In the genomic region with DNA sequence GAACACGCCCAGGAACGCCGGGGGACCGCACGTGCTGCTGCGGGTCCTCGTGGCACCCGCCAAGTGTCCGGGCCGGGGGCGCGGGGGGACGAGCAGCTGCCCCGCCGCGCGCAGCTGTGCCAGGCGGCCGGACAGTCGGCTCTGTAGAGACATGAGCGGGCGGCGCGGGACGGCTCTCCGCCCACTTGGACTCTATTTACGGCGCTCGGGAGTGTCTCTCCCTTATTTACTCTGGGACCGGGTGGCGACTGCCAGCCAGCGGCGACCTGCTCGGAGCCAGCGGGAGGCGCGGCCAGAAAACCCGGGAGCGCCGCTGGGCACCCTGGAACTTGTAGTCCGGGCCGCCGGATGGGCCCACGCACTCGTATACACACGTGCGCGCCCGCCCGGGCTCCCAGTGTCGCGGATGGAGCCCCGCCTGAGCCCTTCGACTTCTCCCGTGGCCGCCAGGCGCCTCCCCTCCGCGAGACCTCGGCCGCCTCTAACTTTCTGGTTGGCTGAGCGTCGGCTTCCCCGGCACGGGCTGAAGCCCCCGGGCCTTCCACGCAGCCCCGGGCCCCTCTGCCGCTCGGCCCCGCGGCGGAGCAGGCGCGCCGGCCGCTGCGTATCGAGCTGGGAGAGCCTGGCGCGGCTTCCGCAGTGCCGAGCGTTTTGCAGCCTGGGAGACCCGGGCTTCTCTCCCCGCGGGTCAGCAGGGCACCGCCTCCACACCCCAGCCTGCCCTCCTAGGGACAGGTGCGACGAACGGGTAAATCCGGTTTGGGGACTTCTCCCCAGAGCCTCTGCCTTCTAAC, we compare ENCODE assay signal across 8 cellular contexts. TPM values are rescaled to one million over a fixed set of nuclear protein-coding genes. Genes with fewer than 3 reads are reported as not detected.
A peak's percentile ranks its signal among the peaks of the same experiment; 100 is the strongest.
DNase-seq lines count a peak whose midpoint lies in the region; ATAC-seq and TF ChIP-seq lines count a peak whose summit lies in the region.

A gene with protein sequence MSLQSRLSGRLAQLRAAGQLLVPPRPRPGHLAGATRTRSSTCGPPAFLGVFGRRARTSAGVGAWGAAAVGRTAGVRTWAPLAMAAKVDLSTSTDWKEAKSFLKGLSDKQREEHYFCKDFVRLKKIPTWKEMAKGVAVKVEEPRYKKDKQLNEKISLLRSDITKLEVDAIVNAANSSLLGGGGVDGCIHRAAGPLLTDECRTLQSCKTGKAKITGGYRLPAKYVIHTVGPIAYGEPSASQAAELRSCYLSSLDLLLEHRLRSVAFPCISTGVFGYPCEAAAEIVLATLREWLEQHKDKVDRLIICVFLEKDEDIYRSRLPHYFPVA (minus strand): TSS at position 272 of the 794 bp plus-strand sequence. CDS start 119 bp downstream, at position 153.

- CTCF ChIA-PET in CD8-positive, alpha-beta memory T cell (lab: Charles Lee) = interaction anchor here (0.6 to 1.2 kb wide), 4 partner anchors 21 to 166 kb away, joined by 3 to 5 read pairs (median 4); no protein-coding TSS in a partner anchor

- H3K9me3 Mint-ChIP-seq in CD8-positive, alpha-beta memory T cell = no peaks in the 10 kb centered on the region
- no peaks in the 10 kb centered on the region for H3K9me3 Mint-ChIP-seq in activated T-cell treated with anti-CD3 and anti-CD28 coated beads, Interleukin-2, amount 50 U/mL, for 4 hours

- H3K4me1 ChIP-seq in CD8-positive, alpha-beta memory T cell (ENCODE audit: insufficient read depth, low read length) = peaks cover 11% of the 10 kb centered on the region
- H3K4me1 ChIP-seq in esophagus muscularis mucosa = peaks cover 9 to 27% (median 22%) of the 10 kb centered on the region in 4 donors
- peaks cover 0 to 16% of the 10 kb centered on the region in 2 donors for H3K4me1 ChIP-seq in muscle layer of duodenum (ENCODE audit: control insufficient read depth in 1 of 2, insufficient read depth in 2 of 2, low read length in 2 of 2)

- peak within 1 kb of the TSS; percentile 57 for H3K27ac ChIP-seq in CD8-positive, alpha-beta memory T cell (ENCODE audit: low read depth, low read length)
- H3K27ac ChIP-seq in esophagus muscularis mucosa (replicated peaks in 1 of 4) (peak within 1 kb of the TSS; percentile 61 to 80 (median 78)), muscle layer of duodenum (ENCODE audit: low read length) (no peak within 1 kb of the TSS)

- intact Hi-C loops in esophagus muscularis mucosa (cut with DNase I) = no loop called here

- H3K4me1 Mint-ChIP-seq in CD8-positive, alpha-beta memory T cell = peaks cover 8 to 14% (median 10%) of the 10 kb centered on the region in 3 donors
- H3K4me1 Mint-ChIP-seq in activated T-cell treated with anti-CD3 and anti-CD28 coated beads, Interleukin-2, amount 50 U/mL, for 4 hours (ENCODE audit: low read depth) = peaks cover 12% of the 10 kb centered on the region

- H3K4me3 Mint-ChIP-seq in CD8-positive, alpha-beta memory T cell = peak within 1 kb of the TSS; percentile 88 to 96 (median 91)
- peak within 1 kb of the TSS; percentile 93 for H3K4me3 Mint-ChIP-seq in activated T-cell treated with anti-CD3 and anti-CD28 coated beads, Interleukin-2, amount 50 U/mL, for 4 hours

- TF ChIP-seq EP300 in esophagus muscularis mucosa (IDR thresholded peaks at IDR 0.05) = no peak

- H3K4me3 ChIP-seq in CD8-positive, alpha-beta memory T cell (ENCODE audit: low read length) = peak within 1 kb of the TSS; percentile 60
- H3K4me3 ChIP-seq in esophagus muscularis mucosa (peak within 1 kb of the TSS; percentile 66 to 99 (median 84)), muscle layer of duodenum (ENCODE audit: low read depth in 1 of 2, low read length in 2 of 2) (peak within 1 kb of the TSS; percentile 53 to 84)

- H3K36me3 ChIP-seq in CD8-positive, alpha-beta memory T cell (ENCODE audit: insufficient read depth, low read length) = no peaks in the 10 kb centered on the region
- H3K36me3 ChIP-seq in esophagus muscularis mucosa (no peaks in the 10 kb centered on the region), muscle layer of duodenum (ENCODE audit: control insufficient read depth in 1 of 2, insufficient read depth in 2 of 2, low read length in 2 of 2) (no peaks in the 10 kb centered on the region)

- H3K27ac Mint-ChIP-seq in CD8-positive, alpha-beta memory T cell = peak within 1 kb of the TSS in 6 of 8 donors; percentile 63 to 94 (median 81)

- peak; percentile 12 for TF ChIP-seq POLR2A in esophagus muscularis mucosa (IDR thresholded peaks at IDR 0.05; ENCODE audit: low read depth)

- WGBS in esophagus muscularis mucosa = 0% methylated on average over 16 of the region's 92 CpGs

- no peaks in the 10 kb centered on the region for H3K9me3 ChIP-seq in CD8-positive, alpha-beta memory T cell (ENCODE audit: low read length)
- H3K9me3 ChIP-seq in esophagus muscularis mucosa (no peaks in the 10 kb centered on the region), muscle layer of duodenum (ENCODE audit: control insufficient read depth in 1 of 2, low read length in 2 of 2) (no peaks in the 10 kb centered on the region)

- H3K36me3 Mint-ChIP-seq in CD8-positive, alpha-beta memory T cell = peaks cover 0 to 2% (median 0%) of the 10 kb centered on the region in 3 donors
- H3K36me3 Mint-ChIP-seq in activated T-cell treated with anti-CD3 and anti-CD28 coated beads, Interleukin-2, amount 50 U/mL, for 4 hours (ENCODE audit: insufficient read depth) = no peaks in the 10 kb centered on the region

- peak; percentile 83 for ATAC-seq in GM21390 (IDR thresholded peaks at IDR 0.05; ENCODE audit: unreplicated experiment)
- peak; percentile 96 to 97 for ATAC-seq in activated T-cell treated with anti-CD3 and anti-CD28 coated beads, Interleukin-2, amount 50 U/mL, for 4 hours

- no peaks in the 10 kb centered on the region for H3K27me3 ChIP-seq in CD8-positive, alpha-beta memory T cell (ENCODE audit: insufficient read depth, low read length, poor library complexity, severe bottlenecking)
- no peaks in the 10 kb centered on the region for H3K27me3 ChIP-seq in esophagus muscularis mucosa
- H3K27me3 ChIP-seq in muscle layer of duodenum (ENCODE audit: low read depth, low read length) = no peaks in the 10 kb centered on the region

- peak; percentile 69 to 83 (median 71) for DNase-seq in CD8-positive, alpha-beta memory T cell
- DNase-seq in HuH-7 (ENCODE audit: low spot score) (peak; percentile 79), OCI-M1 (lab: John Stamatoyannopoulos, UW) (peak; percentile 92), esophagus muscularis mucosa (ENCODE audit: extremely low spot score) (peak; percentile 95)
- DNase-seq in activated T-cell treated with anti-CD3 and anti-CD28 coated beads, Interleukin-2, amount 50 U/mL, for 4 hours = peak; percentile 80
- peak; percentile 76 to 77 for DNase-seq in stimulated activated CD8-positive, alpha-beta memory T cell treated with anti-CD3 and anti-CD28 coated beads, Interleukin-7, amount 100 ng/mL, for 48 hours (ENCODE audit: extremely low read depth in 1 of 2, low read depth in 1 of 2)

- TF ChIP-seq CTCF in esophagus muscularis mucosa (IDR thresholded peaks at IDR 0.05) = no peak

- no peaks in the 10 kb centered on the region for H3K27me3 Mint-ChIP-seq in CD8-positive, alpha-beta memory T cell
- no peaks in the 10 kb centered on the region for H3K27me3 Mint-ChIP-seq in activated T-cell treated with anti-CD3 and anti-CD28 coated beads, Interleukin-2, amount 50 U/mL, for 4 hours (ENCODE audit: low read depth)

- POLR2A ChIA-PET in CD8-positive, alpha-beta memory T cell (lab: Charles Lee) = interaction anchor here (1.0 kb wide), 1 partner anchor 20 kb away, joined by 3 read pairs; a partner anchor contains a TSS

RNA-seq across cellular contexts. Expression of the gene that starts here (rescaled TPM):
- total RNA-seq in CD8-positive, alpha-beta memory T cell = 10 to 100 TPM; 19.6 to 25.5 TPM
- 9.2 TPM for polyA plus RNA-seq in CD8-positive, alpha-beta memory T cell
- total RNA-seq in activated T-cell treated with anti-CD3 and anti-CD28 coated beads, Interleukin-2, amount 50 U/mL, for 4 hours = 10 to 100 TPM; 16.5 to 17.8 (median 17.1) TPM
- total RNA-seq in esophagus muscularis mucosa = 10 to 100 TPM; 28.8 to 70.7 (median 33.7) TPM
